2 cellular contexts compared by ENCODE assay signal in the genomic region with DNA sequence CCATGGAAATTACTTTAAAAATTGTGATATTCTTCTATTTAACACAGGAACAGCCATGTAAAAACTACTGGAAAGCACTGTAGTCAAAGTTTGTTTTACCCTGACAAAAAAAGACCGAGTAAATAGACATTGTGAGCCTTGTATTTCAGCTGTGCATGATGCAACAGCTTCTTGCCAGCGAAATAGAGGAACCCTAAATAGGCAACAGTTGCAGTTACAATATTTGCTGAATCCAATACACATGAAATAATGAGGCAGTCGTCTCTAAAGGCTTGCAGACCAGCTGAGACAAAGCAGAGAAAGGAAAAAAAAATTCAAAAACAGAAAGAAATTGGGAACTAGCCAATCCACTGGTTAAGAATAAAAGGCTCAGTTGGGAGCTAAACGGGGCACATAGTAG.
TF ChIP-seq lines count a peak whose summit lies in the region.

No MANE protein-coding gene starts in this region.

TF ChIP-seq in GM23338, 12 proteins besides CTCF, POLR2A, EP300 and RAD21:
- no peak for TF ChIP-seq JUNB (IDR thresholded peaks at IDR 0.05; ENCODE audit: unreplicated experiment)
- no peak for TF ChIP-seq EZH2phosphoT487 (IDR thresholded peaks at IDR 0.05; ENCODE audit: unreplicated experiment)
- TF ChIP-seq STAT1 (IDR thresholded peaks at IDR 0.05; ENCODE audit: unreplicated experiment): no peak

TF ChIP-seq in H1, 55 proteins besides CTCF, POLR2A, EP300 and RAD21:
- peak; percentile 44; the same call in 1 of the 2 replicates for TF ChIP-seq CEBPB (IDR thresholded peaks at IDR 0.05; ENCODE audit: low read depth, low read length)
- no peak for TF ChIP-seq MAFK (IDR thresholded peaks at IDR 0.05; ENCODE audit: low read depth, low read length)
